ENCODE assay signal across 1 cellular context in genomic region chr11:112253605-112254242, GRCh38.
TF ChIP-seq lines count a peak whose summit lies in the region.

No MANE protein-coding gene starts in this region.

TF ChIP-seq in K562, 482 proteins besides CTCF, POLR2A, EP300 and RAD21:
- TF ChIP-seq ZNF174 (CRISPR knock-in tag; IDR thresholded peaks at IDR 0.05) (no peak), CEBPB (tag; IDR thresholded peaks at IDR 0.05) (peak; percentile 67), MYNN (IDR thresholded peaks at IDR 0.05) (no peak), MYNN (CRISPR knock-in tag; IDR thresholded peaks at IDR 0.05) (no peak), ZKSCAN3 (CRISPR knock-in tag; IDR thresholded peaks at IDR 0.05) (no peak)
